9 cellular contexts compared by ENCODE assay signal in the genomic region with DNA sequence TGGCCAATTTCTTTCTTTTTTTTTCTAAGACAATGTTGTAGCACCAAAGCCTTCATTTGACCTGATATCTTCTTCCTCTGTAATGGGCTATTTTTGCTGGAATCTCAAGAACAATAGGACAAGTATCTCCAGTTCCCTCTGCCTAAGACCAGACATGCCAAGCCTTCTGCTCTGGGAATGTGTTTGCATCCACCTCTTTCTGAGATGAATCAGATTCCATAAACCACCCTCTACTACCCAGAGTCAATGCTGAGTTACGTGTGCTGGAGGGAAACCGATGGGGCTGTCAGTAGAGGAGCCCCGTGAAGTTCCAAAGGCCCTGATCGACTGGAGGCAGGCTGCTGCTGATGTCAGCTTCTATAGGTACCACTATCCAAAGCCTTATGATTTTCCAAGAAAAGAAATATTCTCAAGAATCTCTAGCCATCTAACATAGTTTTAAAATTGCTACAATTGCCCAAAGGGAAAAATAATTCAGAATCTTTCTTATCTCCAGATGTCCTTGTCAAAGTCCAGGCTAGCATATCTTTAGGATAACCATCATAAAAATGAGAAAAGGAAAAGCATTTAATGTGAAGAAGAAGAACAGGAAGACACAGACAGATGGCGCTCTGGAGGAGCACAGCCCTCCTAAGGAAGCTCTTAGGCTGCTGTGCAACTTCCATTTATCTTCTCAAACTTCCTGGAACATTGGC.
DNase-seq lines count a peak whose midpoint lies in the region; ATAC-seq, FAIRE-seq and TF ChIP-seq lines count a peak whose summit lies in the region.
"Had no signal": no experiment of that assay in that cellular context is flagged by ENCODE, and none has a peak within 500 bp of the region (broad histone marks: within the 10 kb centered on the region; RNA-seq: fewer than 3 reads in every experiment).

No MANE protein-coding gene starts in this region.

- no peak overlapping the region for H3K4me2 ChIP-seq in A549

- no peaks in the 10 kb centered on the region for H3K9me3 ChIP-seq in A549

- WGBS in A549 (ENCODE audit: missing lambda C conversion rate): 2% methylated on average over 5 of the region's 5 CpGs

- H3K4me3 Mint-ChIP-seq in brain (no peak overlapping the region), T-cell (no peak overlapping the region), immature natural killer cell (no peak overlapping the region)

- DNase-seq in A549 (ENCODE audit: low read depth in 1 of 2, low spot score in 1 of 2) (peak in 1 of 2 experiments; percentile 65), GM03348 (ENCODE audit: low spot score) (peak; percentile 48), NCI-H2196 (lab: John Stamatoyannopoulos, UW; ENCODE audit: unreplicated experiment) (peak; percentile 58), lung microvascular endothelial cell (ENCODE audit: low read depth in 2 of 2) (peak; percentile 53 to 60), T-cell (no peak), immature natural killer cell (no peak)

- H3K4me3 ChIP-seq in A549: no peak overlapping the region

- H3K4me1 Mint-ChIP-seq in brain (no peaks in the 10 kb centered on the region), T-cell (no peaks in the 10 kb centered on the region), immature natural killer cell (no peaks in the 10 kb centered on the region)

- H3K27me3 Mint-ChIP-seq in brain: peaks cover 13% of the 10 kb centered on the region
- H3K27me3 Mint-ChIP-seq in T-cell: peaks cover 18 to 28% of the 10 kb centered on the region in 2 donors
- no peaks in the 10 kb centered on the region for H3K27me3 Mint-ChIP-seq in immature natural killer cell (ENCODE audit: low read depth in 3 of 3)

- H3K36me3 Mint-ChIP-seq in brain (no peaks in the 10 kb centered on the region), T-cell (no peaks in the 10 kb centered on the region), immature natural killer cell (no peaks in the 10 kb centered on the region)

- H3K9me3 Mint-ChIP-seq in brain: no peaks in the 10 kb centered on the region
- H3K9me3 Mint-ChIP-seq in T-cell: no peaks in the 10 kb centered on the region
- no peaks in the 10 kb centered on the region for H3K9me3 Mint-ChIP-seq in immature natural killer cell

- H3K4me1 ChIP-seq in A549: no peaks in the 10 kb centered on the region

- CTCF ChIA-PET in A549 (lab: Yijun Ruan, JAX) (interaction anchor here (0.6 to 5.2 kb wide), 17 partner anchors 9 to 731 kb away, joined by 3 to 46 read pairs (median 3); no protein-coding TSS in a partner anchor), T-cell (lab: Charles Lee) (interaction anchor here in 1 of 2 donors (0.5 to 1.4 kb wide), 3 partner anchors 481 to 731 kb away, joined by 3 to 4 read pairs (median 3); no protein-coding TSS in a partner anchor)

- POLR2A ChIA-PET in A549 (lab: Yijun Ruan, JAX) (no interaction called here), T-cell (lab: Charles Lee) (no interaction called here)

- ATAC-seq in A549 (peak; percentile 59 to 79; a peak in 3 of 6 replicates), T-cell (replicated peaks in 1 of 4) (no peak), HG02798 (IDR thresholded peaks at IDR 0.05; ENCODE audit: poor library complexity, unreplicated experiment) (no peak)

- no peak for TF ChIP-seq POLR2A in A549 (IDR thresholded peaks at IDR 0.05; ENCODE audit: low read length)

- H3K27ac ChIP-seq in A549: no peak overlapping the region
- H3K27ac ChIP-seq: epithelial cell of prostate had no signal

- peak; percentile 7 for FAIRE-seq in A549 (lab: Jason Lieb, UNC)

- TF ChIP-seq RAD21 in A549 (conservative IDR thresholded peaks at IDR 0.05 in 1 of 2, IDR thresholded peaks at IDR 0.05 in 1 of 2): peak; percentile 48 to 52; a peak in 4 of 5 replicates

- peak; percentile 62 for TF ChIP-seq CTCF in A549 (IDR thresholded peaks at IDR 0.05)
- peak; percentile 64 to 75 for TF ChIP-seq CTCF in brain (conservative IDR thresholded peaks at IDR 0.05)

- no peak for TF ChIP-seq EP300 in A549 (IDR thresholded peaks at IDR 0.05)

- H3K27ac Mint-ChIP-seq in brain (no peak overlapping the region), T-cell (no peak overlapping the region), immature natural killer cell (no peak overlapping the region)

TF ChIP-seq in A549, 52 proteins besides CTCF, POLR2A, EP300 and RAD21:
- no peak for TF ChIP-seq CEBPB (IDR thresholded peaks at IDR 0.05)
- no peak for TF ChIP-seq MYC (IDR thresholded peaks at IDR 0.05; ENCODE audit: borderline replicate concordance, low read length)
- TF ChIP-seq NFE2L2 (conservative IDR thresholded peaks at IDR 0.05; ENCODE audit: low read length): no peak
- no peak for TF ChIP-seq PHF8 (IDR thresholded peaks at IDR 0.05; ENCODE audit: borderline replicate concordance, low read depth)
- peak; percentile 69 for TF ChIP-seq SMC3 (IDR thresholded peaks at IDR 0.05)
- TF ChIP-seq NR3C1 (IDR thresholded peaks at IDR 0.05): no peak
- TF ChIP-seq, protein P1, sequence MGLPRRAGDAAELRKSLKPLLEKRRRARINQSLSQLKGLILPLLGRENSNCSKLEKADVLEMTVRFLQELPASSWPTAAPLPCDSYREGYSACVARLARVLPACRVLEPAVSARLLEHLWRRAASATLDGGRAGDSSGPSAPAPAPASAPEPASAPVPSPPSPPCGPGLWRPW (IDR thresholded peaks at IDR 0.05): no peak

Comparison
In these comparisons a context has a peak if more than half of its experiments do, and no peak if none do; other contexts are left out.
1. ATAC-seq: peak in A549 (2 of 2); none in T-cell (0 of 4) and HG02798 (single experiment).
2. DNase-seq: peak in GM03348 (single experiment), NCI-H2196 (single experiment) and lung microvascular endothelial cell (2 of 2); none in T-cell (0 of 34) and immature natural killer cell (0 of 3).